In genomic region chr17:77741109-77741508, GRCh38 we compare ENCODE assay signal across 8 cellular contexts.
DNase-seq lines count a peak whose midpoint lies in the region; ATAC-seq and TF ChIP-seq lines count a peak whose summit lies in the region.

No MANE protein-coding gene starts in this region.

- DNase-seq in Caco-2 (no peak), NCI-H82 treated with DMSO at 0.1 percent for 48 hours (lab: John Stamatoyannopoulos, UW; ENCODE audit: unreplicated experiment) (peak; percentile 21), mesenchymal stem cell (no peak), T1000 (lab: John Stamatoyannopoulos, UW) (no peak), pons (ENCODE audit: low spot score) (no peak), H4 (ENCODE audit: low spot score) (no peak)
- DNase-seq in activated naive CD8-positive, alpha-beta T cell treated with anti-CD3 and anti-CD28 coated beads for 36 hours = peak; percentile 28
- peak in 9 of 10 donors; percentile 8 to 73 (median 45) for DNase-seq in naive thymus-derived CD8-positive, alpha-beta T cell

- BruUV-seq in Caco-2 (replicated peaks; lab: Mats Ljungman, UMichigan) = no TSS peak

- no peaks in the 10 kb centered on the region for H3K4me1 Mint-ChIP-seq in Caco-2 (ENCODE audit: low read depth, unreplicated experiment)
- no peaks in the 10 kb centered on the region for H3K4me1 Mint-ChIP-seq in activated naive CD8-positive, alpha-beta T cell treated with anti-CD3 and anti-CD28 coated beads for 36 hours
- peaks cover 0 to 3% (median 0%) of the 10 kb centered on the region in 4 donors for H3K4me1 Mint-ChIP-seq in naive thymus-derived CD8-positive, alpha-beta T cell

- CTCF ChIA-PET in Caco-2 (lab: Charles Lee) = no interaction called here

- no peaks in the 10 kb centered on the region for H3K79me1 ChIP-seq in mesenchymal stem cell (replicated peaks; ENCODE audit: low read length, poor library complexity, severe bottlenecking)

- no peak overlapping the region for H3K4ac ChIP-seq in mesenchymal stem cell (ENCODE audit: low read depth in 1 of 2, low read length in 2 of 2)

- POLR2A ChIA-PET in Caco-2 (lab: Charles Lee) = no interaction called here
- POLR2A ChIA-PET in naive thymus-derived CD8-positive, alpha-beta T cell (lab: Charles Lee) = interaction anchor here (0.5 to 1.0 kb wide), 2 partner anchors 217 to 333 kb away, joined by 3 to 4 read pairs; partner anchors contain the start of gene TNRC6C

- H3K27me3 ChIP-seq in Caco-2 (replicated peaks; ENCODE audit: control insufficient read depth, insufficient read depth, low read length) (no peaks in the 10 kb centered on the region), mesenchymal stem cell (ENCODE audit: control insufficient read depth in 1 of 2, insufficient read depth in 1 of 2, low read length in 2 of 2) (peaks cover 27 to 70% of the 10 kb centered on the region in 2 experiments)

- 47% methylated on average over 8 of the region's 8 CpGs for WGBS in mesenchymal stem cell

- no peak overlapping the region for H2BK12ac ChIP-seq in mesenchymal stem cell (ENCODE audit: low read length in 2 of 2)

- H2AFZ ChIP-seq in mesenchymal stem cell (ENCODE audit: low read depth, low read length) = no peak overlapping the region

- peak in 1 of 2 donors; percentile 39 for ATAC-seq in naive thymus-derived CD8-positive, alpha-beta T cell

- no peak overlapping the region for H3K14ac ChIP-seq in mesenchymal stem cell (ENCODE audit: low read length in 2 of 2)

- no peak overlapping the region for H3K4me2 ChIP-seq in mesenchymal stem cell (ENCODE audit: low read length, poor library complexity, severe bottlenecking)

- no peak overlapping the region for H4K91ac ChIP-seq in mesenchymal stem cell (ENCODE audit: low read length)

- H3K9me3 ChIP-seq in Caco-2 = peaks cover 14% of the 10 kb centered on the region; the same call in 1 of the 2 replicates
- peaks cover 16% of the 10 kb centered on the region for H3K9me3 ChIP-seq in mesenchymal stem cell (ENCODE audit: control insufficient read depth, low read length)

- no peak overlapping the region for H3K27ac ChIP-seq in mesenchymal stem cell (ENCODE audit: low read length, poor library complexity, severe bottlenecking)

- H3K4me3 Mint-ChIP-seq in Caco-2 (ENCODE audit: unreplicated experiment) = no peak overlapping the region
- H3K4me3 Mint-ChIP-seq in activated naive CD8-positive, alpha-beta T cell treated with anti-CD3 and anti-CD28 coated beads for 36 hours = no peak overlapping the region
- H3K4me3 Mint-ChIP-seq in naive thymus-derived CD8-positive, alpha-beta T cell = no peak overlapping the region

- H3K27me3 Mint-ChIP-seq in Caco-2 (ENCODE audit: insufficient read depth, unreplicated experiment) = peaks cover 10% of the 10 kb centered on the region
- H3K27me3 Mint-ChIP-seq in activated naive CD8-positive, alpha-beta T cell treated with anti-CD3 and anti-CD28 coated beads for 36 hours = no peaks in the 10 kb centered on the region
- H3K27me3 Mint-ChIP-seq in naive thymus-derived CD8-positive, alpha-beta T cell = peaks cover 0 to 2% (median 0%) of the 10 kb centered on the region in 5 donors

- no peak overlapping the region for H3K4me3 ChIP-seq in Caco-2 (ENCODE audit: low read depth, low read length)
- no peak overlapping the region for H3K4me3 ChIP-seq in mesenchymal stem cell (ENCODE audit: insufficient read depth in 1 of 2, low read depth in 1 of 2, low read length in 2 of 2)

- H3K9me3 Mint-ChIP-seq in Caco-2 (ENCODE audit: unreplicated experiment) = peaks cover 33% of the 10 kb centered on the region
- no peaks in the 10 kb centered on the region for H3K9me3 Mint-ChIP-seq in activated naive CD8-positive, alpha-beta T cell treated with anti-CD3 and anti-CD28 coated beads for 36 hours
- peaks cover 0 to 3% (median 0%) of the 10 kb centered on the region in 9 donors for H3K9me3 Mint-ChIP-seq in naive thymus-derived CD8-positive, alpha-beta T cell

- no peak overlapping the region for H3K18ac ChIP-seq in mesenchymal stem cell (ENCODE audit: low read depth in 1 of 2, low read length in 2 of 2)

- H3K27ac Mint-ChIP-seq in Caco-2 (ENCODE audit: unreplicated experiment) = no peak overlapping the region
- H3K27ac Mint-ChIP-seq in activated naive CD8-positive, alpha-beta T cell treated with anti-CD3 and anti-CD28 coated beads for 36 hours = no peak overlapping the region
- H3K27ac Mint-ChIP-seq in naive thymus-derived CD8-positive, alpha-beta T cell = peak overlapping the region in 1 of 10 donors; percentile 64

- H3K23ac ChIP-seq in mesenchymal stem cell (ENCODE audit: low read length in 2 of 2) = no peak overlapping the region

- H3K36me3 Mint-ChIP-seq in Caco-2 (ENCODE audit: insufficient read depth, unreplicated experiment) = no peaks in the 10 kb centered on the region
- no peaks in the 10 kb centered on the region for H3K36me3 Mint-ChIP-seq in activated naive CD8-positive, alpha-beta T cell treated with anti-CD3 and anti-CD28 coated beads for 36 hours
- peaks cover 0 to 7% (median 0%) of the 10 kb centered on the region in 3 donors for H3K36me3 Mint-ChIP-seq in naive thymus-derived CD8-positive, alpha-beta T cell

- H3K9ac ChIP-seq in mesenchymal stem cell (ENCODE audit: low read length) = no peak overlapping the region

- peak; percentile 36 to 55 for TF ChIP-seq CTCF in Caco-2 (IDR thresholded peaks at IDR 0.05; ENCODE audit: insufficient read depth in 1 of 2, low read depth in 1 of 2, low read length in 1 of 2, severe bottlenecking in 1 of 2, unreplicated experiment in 1 of 2)

- no peak overlapping the region for H4K8ac ChIP-seq in mesenchymal stem cell (ENCODE audit: low read length)

- H2BK5ac ChIP-seq in mesenchymal stem cell (ENCODE audit: low read depth, low read length, poor library complexity, severe bottlenecking) = no peak overlapping the region

- intact Hi-C loops in Caco-2 (cut with micrococcal nuclease; ENCODE audit: unreplicated experiment) = no loop called here

- no peaks in the 10 kb centered on the region for H3K4me1 ChIP-seq in Caco-2
- no peaks in the 10 kb centered on the region for H3K4me1 ChIP-seq in mesenchymal stem cell (ENCODE audit: control insufficient read depth, insufficient read depth, low read depth, low read length)

- no peaks in the 10 kb centered on the region for H3K36me3 ChIP-seq in Caco-2 (ENCODE audit: control insufficient read depth, insufficient read depth, low read length)
- no peaks in the 10 kb centered on the region for H3K36me3 ChIP-seq in mesenchymal stem cell (ENCODE audit: control insufficient read depth in 1 of 2, insufficient read depth in 2 of 2, low read depth in 1 of 2, low read length in 2 of 2)

- H2BK120ac ChIP-seq in mesenchymal stem cell (ENCODE audit: low read depth, low read length) = no peak overlapping the region

- no peak overlapping the region for H2AK5ac ChIP-seq in mesenchymal stem cell (ENCODE audit: low read length, severe bottlenecking)

- H2BK15ac ChIP-seq in mesenchymal stem cell (ENCODE audit: low read depth, poor library complexity, severe bottlenecking) = no peak overlapping the region

Comparison
In these comparisons a context has a peak if more than half of its experiments do, and no peak if none do; other contexts are left out.
1. DNase-seq: peak in NCI-H82 treated with DMSO at 0.1 percent for 48 hours (single experiment), activated naive CD8-positive, alpha-beta T cell treated with anti-CD3 and anti-CD28 coated beads for 36 hours (single experiment) and naive thymus-derived CD8-positive, alpha-beta T cell (9 of 10); none in Caco-2 (0 of 2), mesenchymal stem cell (single experiment), T1000 (single experiment), pons (single experiment) and H4 (single experiment).